In the genomic region with DNA sequence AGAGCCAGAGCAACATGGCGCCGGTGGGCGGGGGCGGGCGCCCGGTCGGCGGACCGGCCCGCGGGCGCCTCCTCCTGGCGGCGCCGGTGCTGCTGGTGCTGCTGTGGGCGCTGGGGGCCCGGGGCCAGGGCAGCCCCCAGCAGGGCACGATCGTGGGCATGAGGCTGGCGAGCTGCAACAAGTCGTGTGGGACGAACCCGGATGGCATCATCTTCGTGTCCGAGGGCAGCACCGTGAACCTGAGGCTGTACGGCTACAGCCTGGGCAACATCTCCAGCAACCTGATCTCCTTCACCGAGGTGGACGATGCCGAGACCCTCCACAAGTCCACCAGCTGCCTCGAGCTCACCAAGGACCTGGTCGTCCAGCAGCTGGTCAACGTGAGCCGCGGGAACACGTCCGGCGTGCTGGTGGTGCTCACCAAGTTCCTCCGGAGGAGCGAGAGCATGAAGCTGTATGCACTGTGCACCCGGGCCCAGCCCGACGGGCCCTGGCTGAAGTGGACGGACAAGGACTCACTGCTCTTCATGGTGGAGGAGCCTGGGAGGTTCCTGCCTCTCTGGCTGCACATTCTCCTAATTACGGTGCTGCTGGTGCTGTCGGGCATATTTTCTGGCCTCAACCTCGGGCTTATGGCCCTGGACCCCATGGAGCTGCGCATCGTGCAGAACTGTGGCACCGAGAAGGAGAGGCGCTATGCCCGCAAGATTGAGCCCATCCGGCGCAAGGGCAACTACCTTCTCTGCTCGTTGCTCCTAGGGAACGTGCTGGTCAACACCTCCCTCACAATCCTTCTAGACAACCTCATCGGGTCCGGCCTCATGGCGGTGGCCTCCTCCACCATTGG, we compare ENCODE assay signal across 8 cellular contexts. TPM values are rescaled to one million over a fixed set of nuclear protein-coding genes. Genes with fewer than 3 reads are reported as not detected.
DNase-seq lines count a peak whose midpoint lies in the region; ATAC-seq and TF ChIP-seq lines count a peak whose summit lies in the region.

No MANE protein-coding gene starts in this region.

- no peaks in the 10 kb centered on the region for H3K9me2 ChIP-seq in hepatocyte (replicated peaks; ENCODE audit: insufficient read depth)

- no peaks in the 10 kb centered on the region for H3K36me3 ChIP-seq in CD4-positive, CD25-positive, alpha-beta regulatory T cell (ENCODE audit: control insufficient read depth, insufficient read depth, low read length)
- no peaks in the 10 kb centered on the region for H3K36me3 ChIP-seq in hepatocyte (replicated peaks; ENCODE audit: insufficient read depth, low read depth)
- no peaks in the 10 kb centered on the region for H3K36me3 ChIP-seq in skeletal muscle satellite cell (ENCODE audit: insufficient read depth, low read length)

- H3K4me3 ChIP-seq in CD4-positive, CD25-positive, alpha-beta regulatory T cell (ENCODE audit: low read depth, low read length), result peak overlapping the region; percentile 87
- H3K4me3 ChIP-seq in hepatocyte (peak overlapping the region; percentile 57), skeletal muscle satellite cell (ENCODE audit: low read length) (peak overlapping the region; percentile 92)

- no peaks in the 10 kb centered on the region for H3K9me3 Mint-ChIP-seq in CD4-positive, CD25-positive, alpha-beta regulatory T cell
- H3K9me3 Mint-ChIP-seq in activated naive CD4-positive, alpha-beta T cell treated with anti-CD3 and anti-CD28 coated beads, Interleukin-2, amount 50 U/mL, for 72 hours, result no peaks in the 10 kb centered on the region

- H4K20me1 ChIP-seq in hepatocyte (ENCODE audit: insufficient read depth, poor library complexity, severe bottlenecking), result no peaks in the 10 kb centered on the region

- no peaks in the 10 kb centered on the region for H3K27me3 ChIP-seq in CD4-positive, CD25-positive, alpha-beta regulatory T cell (ENCODE audit: control insufficient read depth, insufficient read depth, low read length)
- H3K27me3 ChIP-seq in hepatocyte, result no peaks in the 10 kb centered on the region
- no peaks in the 10 kb centered on the region for H3K27me3 ChIP-seq in skeletal muscle satellite cell (ENCODE audit: control insufficient read depth, insufficient read depth, low read length)

- WGBS in hepatocyte (ENCODE audit: low lambda C conversion rate, missing lambda C conversion rate), result 55% methylated on average over 42 of the region's 59 CpGs

- peak overlapping the region; percentile 9 for H3K27ac ChIP-seq in CD4-positive, CD25-positive, alpha-beta regulatory T cell (ENCODE audit: insufficient read depth, low read length, poor library complexity, severe bottlenecking)
- H3K27ac ChIP-seq in hepatocyte, result peak overlapping the region; percentile 75

- peak; percentile 75 to 79 for ATAC-seq in CD4-positive, CD25-positive, alpha-beta regulatory T cell (ENCODE audit: low read depth in 2 of 2)
- ATAC-seq in GM19324 (IDR thresholded peaks at IDR 0.05; ENCODE audit: low FRiP score, unreplicated experiment), result peak; percentile 6
- ATAC-seq in activated naive CD4-positive, alpha-beta T cell treated with anti-CD3 and anti-CD28 coated beads, Interleukin-2, amount 50 U/mL, for 72 hours, result peak; percentile 68 to 75
- ATAC-seq in HG03571 (IDR thresholded peaks at IDR 0.05; ENCODE audit: unreplicated experiment), result no peak

- H3K4me2 ChIP-seq in hepatocyte (peak overlapping the region; percentile 82), skeletal muscle satellite cell (ENCODE audit: low read length) (peak overlapping the region; percentile 99)

- H2AFZ ChIP-seq in hepatocyte, result peak overlapping the region; percentile 38

- TF ChIP-seq CTCF in hepatocyte (IDR thresholded peaks at IDR 0.05; ENCODE audit: poor library complexity), result peak; percentile 59

- peaks cover 4% of the 10 kb centered on the region for H3K27me3 Mint-ChIP-seq in CD4-positive, CD25-positive, alpha-beta regulatory T cell

- H3K4me1 Mint-ChIP-seq in CD4-positive, CD25-positive, alpha-beta regulatory T cell, result peaks cover under 1 to 60% (median 41%) of the 10 kb centered on the region in 4 donors

- peaks cover 3% of the 10 kb centered on the region for H3K36me3 Mint-ChIP-seq in CD4-positive, CD25-positive, alpha-beta regulatory T cell
- H3K36me3 Mint-ChIP-seq in activated naive CD4-positive, alpha-beta T cell treated with anti-CD3 and anti-CD28 coated beads, Interleukin-2, amount 50 U/mL, for 72 hours, result peaks cover 0 to 4% of the 10 kb centered on the region in 2 donors

- peak overlapping the region; percentile 67 for H3K9ac ChIP-seq in skeletal muscle satellite cell (ENCODE audit: low read depth, low read length)

- H3K79me2 ChIP-seq in hepatocyte, result peaks cover 52% of the 10 kb centered on the region

- H3K9me3 ChIP-seq in CD4-positive, CD25-positive, alpha-beta regulatory T cell (ENCODE audit: control insufficient read depth in 2 of 2, low read length in 2 of 2), result no peaks in the 10 kb centered on the region
- no peaks in the 10 kb centered on the region for H3K9me3 ChIP-seq in hepatocyte (ENCODE audit: low read depth)
- H3K9me3 ChIP-seq in skeletal muscle satellite cell (replicated peaks; ENCODE audit: low read length), result no peaks in the 10 kb centered on the region

- H3K27ac Mint-ChIP-seq in CD4-positive, CD25-positive, alpha-beta regulatory T cell, result peak overlapping the region; percentile 69 to 87 (median 78)
- H3K27ac Mint-ChIP-seq in activated naive CD4-positive, alpha-beta T cell treated with anti-CD3 and anti-CD28 coated beads, Interleukin-2, amount 50 U/mL, for 72 hours, result peak overlapping the region; percentile 81 to 84

- H3K4me3 Mint-ChIP-seq in CD4-positive, CD25-positive, alpha-beta regulatory T cell, result peak overlapping the region; percentile 79 to 95 (median 90)

- peaks cover 47% of the 10 kb centered on the region for H3K4me1 ChIP-seq in CD4-positive, CD25-positive, alpha-beta regulatory T cell (ENCODE audit: control insufficient read depth, insufficient read depth, low read length, poor library complexity, severe bottlenecking)
- H3K4me1 ChIP-seq in hepatocyte (ENCODE audit: insufficient read depth) (peaks cover 43% of the 10 kb centered on the region), skeletal muscle satellite cell (ENCODE audit: control insufficient read depth, insufficient read depth, low read length) (peaks cover 39% of the 10 kb centered on the region)

- peak in 1 of 3 donors; percentile 81 for DNase-seq in CD4-positive, CD25-positive, alpha-beta regulatory T cell
- peak; percentile 60 for DNase-seq in HuH-7 (ENCODE audit: low spot score)
- peak in 1 of 2 donors; percentile 84 for DNase-seq in activated naive CD4-positive, alpha-beta T cell treated with anti-CD3 and anti-CD28 coated beads, Interleukin-2, amount 50 U/mL, for 72 hours (ENCODE audit: low spot score in 2 of 2)
- DNase-seq in hepatocyte (ENCODE audit: low spot score), result peak; percentile 37
- no peak for DNase-seq in NCI-H2171 treated with DMSO at 0.1 percent for 48 hours (lab: John Stamatoyannopoulos, UW)

RNA-seq across cellular contexts. Expression of a gene that starts 0.5 kb away (rescaled TPM):
- 11.2 TPM for total RNA-seq in CD4-positive, CD25-positive, alpha-beta regulatory T cell
- polyA plus RNA-seq in CD4-positive, CD25-positive, alpha-beta regulatory T cell, result 1 to 10 TPM in 3 of 4 donors, under 1 TPM in 1; 0.98 to 3.2 (median 2.6) TPM
- 1 to 10 TPM; 8.7 to 8.9 TPM for total RNA-seq in activated naive CD4-positive, alpha-beta T cell treated with anti-CD3 and anti-CD28 coated beads, Interleukin-2, amount 50 U/mL, for 72 hours
- 10.8 and 11.0 TPM in 2 replicates for total RNA-seq in hepatocyte
- polyA plus RNA-seq in hepatocyte, result 8.8 and 11.3 TPM in 2 replicates
- 1.7 and 1.8 TPM in 2 replicates for total RNA-seq in skeletal muscle satellite cell (2012; rRNA removed)

RNA-seq across cellular contexts. Expression of a gene that starts 21.3 kb away (rescaled TPM):
- 5.4 TPM for total RNA-seq in CD4-positive, CD25-positive, alpha-beta regulatory T cell
- polyA plus RNA-seq in CD4-positive, CD25-positive, alpha-beta regulatory T cell, result 10 to 100 TPM; 17.8 to 22.7 (median 20.3) TPM
- total RNA-seq in activated naive CD4-positive, alpha-beta T cell treated with anti-CD3 and anti-CD28 coated beads, Interleukin-2, amount 50 U/mL, for 72 hours, result 1 to 10 TPM; 5.1 to 6.3 TPM
- total RNA-seq in hepatocyte, result 35.6 and 44.4 TPM in 2 replicates
- 44.6 and 46.7 TPM in 2 replicates for polyA plus RNA-seq in hepatocyte
- 7.9 TPM in 2 replicates for total RNA-seq in skeletal muscle satellite cell (2012; rRNA removed)

RNA-seq across cellular contexts. Expression of a gene that starts 54.9 kb away (rescaled TPM):
- total RNA-seq in CD4-positive, CD25-positive, alpha-beta regulatory T cell, result 33.1 TPM
- 10 to 100 TPM in 2 of 4 donors, 1 to 10 TPM in 2; 4.9 to 14.0 (median 7.9) TPM for polyA plus RNA-seq in CD4-positive, CD25-positive, alpha-beta regulatory T cell
- total RNA-seq in activated naive CD4-positive, alpha-beta T cell treated with anti-CD3 and anti-CD28 coated beads, Interleukin-2, amount 50 U/mL, for 72 hours, result 10 to 100 TPM; 15.0 to 18.8 TPM
- 17.0 and 17.1 TPM in 2 replicates for total RNA-seq in hepatocyte
- polyA plus RNA-seq in hepatocyte, result 23.7 and 25.8 TPM in 2 replicates
- total RNA-seq in skeletal muscle satellite cell (2012; rRNA removed), result 1.8 and 2.4 TPM in 2 replicates
